ENCODE assay signal across 20 cellular contexts in the genomic region with DNA sequence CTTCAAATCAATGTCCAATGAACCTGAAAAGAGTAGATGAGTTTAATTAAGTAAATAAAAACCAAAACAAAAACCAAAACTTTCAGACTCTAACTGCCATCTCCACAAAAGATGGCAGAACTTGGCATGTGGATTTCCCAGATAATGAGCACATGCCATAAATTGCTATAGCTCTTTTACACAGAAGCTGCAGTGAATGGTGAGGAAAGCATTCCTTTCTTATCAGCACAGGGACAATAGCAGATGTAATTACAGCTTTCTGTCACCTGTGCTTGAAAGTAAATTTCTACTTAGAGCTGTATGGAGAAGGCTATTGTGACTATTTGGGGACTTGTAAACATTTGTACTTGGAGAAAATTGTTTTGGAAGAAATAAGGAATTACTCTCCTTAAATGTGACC.
"Had no signal": no experiment of that assay in that cellular context is flagged by ENCODE, and none has a peak within 500 bp of the region (broad histone marks: within the 10 kb centered on the region; RNA-seq: fewer than 3 reads in every experiment).

No MANE protein-coding gene starts in this region.

- DNase-seq: effector memory CD4-positive, alpha-beta T cell; gastrocnemius medialis; heart right ventricle; hypothalamus; kidney glomerular epithelial cell; mammary epithelial cell; natural killer cell; occipital lobe; pancreas; right cardiac atrium; stimulated activated CD4-positive, alpha-beta T cell treated with anti-CD3 and anti-CD28 coated beads, Interleukin-2, amount 100 ng/mL, for 48 hours; stimulated activated naive CD8-positive, alpha-beta T cell treated with anti-CD3 and anti-CD28 coated beads, Interleukin-15, Interleukin-2, amounts not matched to agents 100 U/mL and 50 U/mL, for 24 hours; tibial artery; upper lobe of right lung had no signal

- H3K4me3 Mint-ChIP-seq: natural killer cell; neural crest cell; stimulated activated effector memory CD8-positive, alpha-beta T cell treated with anti-CD3 and anti-CD28 coated beads, Interleukin-12 subunit alpha, Interleukin-12 subunit beta, amount 100 ng/mL, for 72 hours had no signal

- H3K27me3 ChIP-seq: gastrocnemius medialis, heart right ventricle, pancreas, tibial artery, upper lobe of right lung, vagina had no signal

- H3K9me3 ChIP-seq: gastrocnemius medialis, pancreas, tibial artery, upper lobe of right lung, vagina had no signal

- H3K9me3 Mint-ChIP-seq: neural crest cell had no signal

- H3K4me3 ChIP-seq: gastrocnemius medialis, heart right ventricle, pancreas, smooth muscle cell, tibial artery, upper lobe of right lung, vagina had no signal

- H3K36me3 Mint-ChIP-seq: natural killer cell; stimulated activated effector memory CD8-positive, alpha-beta T cell treated with anti-CD3 and anti-CD28 coated beads, Interleukin-12 subunit alpha, Interleukin-12 subunit beta, amount 100 ng/mL, for 72 hours had no signal

- H3K4me1 ChIP-seq: gastrocnemius medialis, heart right ventricle, pancreas, tibial artery, upper lobe of right lung, vagina had no signal

- ATAC-seq: esophagus mucosa; gastrocnemius medialis; heart right ventricle; left lobe of liver; natural killer cell; pancreas; right cardiac atrium; stimulated activated effector memory CD8-positive, alpha-beta T cell treated with anti-CD3 and anti-CD28 coated beads, Interleukin-12 subunit alpha, Interleukin-12 subunit beta, amount 100 ng/mL, for 72 hours; stimulated activated naive CD8-positive, alpha-beta T cell treated with anti-CD3 and anti-CD28 coated beads, Interleukin-15, Interleukin-2, amounts not matched to agents 100 U/mL and 50 U/mL, for 24 hours; upper lobe of right lung had no signal

- H3K36me3 ChIP-seq: gastrocnemius medialis, heart right ventricle, pancreas, tibial artery, upper lobe of right lung, vagina had no signal

- H3K27ac ChIP-seq: gastrocnemius medialis, heart right ventricle, pancreas, tibial artery, upper lobe of right lung, vagina had no signal

- H3K27ac Mint-ChIP-seq: natural killer cell; stimulated activated effector memory CD8-positive, alpha-beta T cell treated with anti-CD3 and anti-CD28 coated beads, Interleukin-12 subunit alpha, Interleukin-12 subunit beta, amount 100 ng/mL, for 72 hours had no signal

- H3K4me2 ChIP-seq: smooth muscle cell had no signal

- H3K4me1 Mint-ChIP-seq: natural killer cell; neural crest cell; stimulated activated effector memory CD8-positive, alpha-beta T cell treated with anti-CD3 and anti-CD28 coated beads, Interleukin-12 subunit alpha, Interleukin-12 subunit beta, amount 100 ng/mL, for 72 hours had no signal
